ENCODE assay signal across 19 cellular contexts in genomic region chr1:199310701-199311100, GRCh38.
"Had no signal": no experiment of that assay in that cellular context is flagged by ENCODE, and none has a peak within 500 bp of the region (broad histone marks: within the 10 kb centered on the region; RNA-seq: fewer than 3 reads in every experiment).

No MANE protein-coding gene starts in this region.

- ATAC-seq: activated CD8-positive, alpha-beta T cell treated with anti-CD3 and anti-CD28 coated beads for 36 hours; activated T-cell treated with anti-CD3 and anti-CD28 coated beads, Interleukin-2, amount 50 U/mL, for 4 hours; left cardiac atrium; natural killer cell treated with Interleukin-12 subunit alpha and Interleukin-12 subunit beta and Interleukin-15 and Interleukin-18, amount 100 ng/mL, for 72 hours; stimulated activated naive CD8-positive, alpha-beta T cell treated with anti-CD3 and anti-CD28 coated beads, Interleukin-15, Interleukin-2, amounts not matched to agents 100 U/mL and 50 U/mL, for 24 hours had no signal

- H3K4me3 Mint-ChIP-seq: activated CD4-positive, alpha-beta T cell treated with anti-CD3 and anti-CD28 coated beads, Interleukin-2, amount 10 ng/mL, durations not matched to agents 24 days and 14 days; activated CD8-positive, alpha-beta T cell treated with anti-CD3 and anti-CD28 coated beads for 36 hours; activated naive CD4-positive, alpha-beta T cell treated with anti-CD3 and anti-CD28 coated beads for 36 hours; activated T-cell treated with anti-CD3 and anti-CD28 coated beads, Interleukin-2, amount 50 U/mL, for 4 hours; central memory CD8-positive, alpha-beta T cell; natural killer cell treated with Interleukin-12 subunit alpha and Interleukin-12 subunit beta and Interleukin-15 and Interleukin-18, amount 100 ng/mL, for 72 hours; T-helper 2 cell treated with Interferon-gamma antibody and Interleukin-4, amounts not matched to agents 5 μg/mL and 100 μg/mL, for 36 hours had no signal

- H3K4me1 ChIP-seq: ascending aorta, sigmoid colon, tibial artery, vagina had no signal

- H3K27ac ChIP-seq: ascending aorta, coronary artery, sigmoid colon, spleen, tibial artery, vagina had no signal

- H3K27me3 ChIP-seq: ascending aorta, sigmoid colon, spleen, tibial artery, vagina had no signal

- FAIRE-seq: islet of Langerhans had no signal

- H3K9me3 Mint-ChIP-seq: activated CD8-positive, alpha-beta T cell treated with anti-CD3 and anti-CD28 coated beads for 36 hours; activated naive CD4-positive, alpha-beta T cell treated with anti-CD3 and anti-CD28 coated beads for 36 hours; activated T-cell treated with anti-CD3 and anti-CD28 coated beads, Interleukin-2, amount 50 U/mL, for 4 hours; central memory CD8-positive, alpha-beta T cell; natural killer cell treated with Interleukin-12 subunit alpha and Interleukin-12 subunit beta and Interleukin-15 and Interleukin-18, amount 100 ng/mL, for 72 hours; T-helper 2 cell treated with Interferon-gamma antibody and Interleukin-4, amounts not matched to agents 5 μg/mL and 100 μg/mL, for 36 hours had no signal

- H3K27ac Mint-ChIP-seq: activated CD4-positive, alpha-beta T cell treated with anti-CD3 and anti-CD28 coated beads, Interleukin-2, amount 10 ng/mL, durations not matched to agents 24 days and 14 days; activated CD8-positive, alpha-beta T cell treated with anti-CD3 and anti-CD28 coated beads for 36 hours; activated naive CD4-positive, alpha-beta T cell treated with anti-CD3 and anti-CD28 coated beads for 36 hours; natural killer cell treated with Interleukin-12 subunit alpha and Interleukin-12 subunit beta and Interleukin-15 and Interleukin-18, amount 100 ng/mL, for 72 hours; T-helper 2 cell treated with Interferon-gamma antibody and Interleukin-4, amounts not matched to agents 5 μg/mL and 100 μg/mL, for 36 hours had no signal

- H3K36me3 Mint-ChIP-seq: natural killer cell treated with Interleukin-12 subunit alpha and Interleukin-12 subunit beta and Interleukin-15 and Interleukin-18, amount 100 ng/mL, for 72 hours had no signal

- H3K4me3 ChIP-seq: ascending aorta, coronary artery, sigmoid colon, spleen, tibial artery, vagina had no signal

- H3K9me3 ChIP-seq: ascending aorta, sigmoid colon, spleen, tibial artery, vagina had no signal

- DNase-seq: activated CD4-positive, alpha-beta T cell treated with anti-CD3 and anti-CD28 coated beads, Interleukin-2, amount 10 ng/mL, durations not matched to agents 24 days and 14 days; activated CD8-positive, alpha-beta T cell treated with anti-CD3 and anti-CD28 coated beads for 36 hours; activated naive CD4-positive, alpha-beta T cell treated with anti-CD3 and anti-CD28 coated beads for 36 hours; activated T-cell treated with anti-CD3 and anti-CD28 coated beads, Interleukin-2, amount 50 U/mL, for 4 hours; left cardiac atrium; nucleus accumbens; sigmoid colon; spleen; stimulated activated CD8-positive, alpha-beta memory T cell treated with anti-CD3 and anti-CD28 coated beads, Interleukin-4, amount 100 ng/mL, for 48 hours; stimulated activated naive CD8-positive, alpha-beta T cell treated with anti-CD3 and anti-CD28 coated beads, Interleukin-15, Interleukin-2, amounts not matched to agents 100 U/mL and 50 U/mL, for 24 hours; substantia nigra; tibial artery had no signal

- H3K36me3 ChIP-seq: ascending aorta, sigmoid colon, spleen, tibial artery, vagina had no signal
